ENCODE assay signal across 8 cellular contexts in the genomic region with DNA sequence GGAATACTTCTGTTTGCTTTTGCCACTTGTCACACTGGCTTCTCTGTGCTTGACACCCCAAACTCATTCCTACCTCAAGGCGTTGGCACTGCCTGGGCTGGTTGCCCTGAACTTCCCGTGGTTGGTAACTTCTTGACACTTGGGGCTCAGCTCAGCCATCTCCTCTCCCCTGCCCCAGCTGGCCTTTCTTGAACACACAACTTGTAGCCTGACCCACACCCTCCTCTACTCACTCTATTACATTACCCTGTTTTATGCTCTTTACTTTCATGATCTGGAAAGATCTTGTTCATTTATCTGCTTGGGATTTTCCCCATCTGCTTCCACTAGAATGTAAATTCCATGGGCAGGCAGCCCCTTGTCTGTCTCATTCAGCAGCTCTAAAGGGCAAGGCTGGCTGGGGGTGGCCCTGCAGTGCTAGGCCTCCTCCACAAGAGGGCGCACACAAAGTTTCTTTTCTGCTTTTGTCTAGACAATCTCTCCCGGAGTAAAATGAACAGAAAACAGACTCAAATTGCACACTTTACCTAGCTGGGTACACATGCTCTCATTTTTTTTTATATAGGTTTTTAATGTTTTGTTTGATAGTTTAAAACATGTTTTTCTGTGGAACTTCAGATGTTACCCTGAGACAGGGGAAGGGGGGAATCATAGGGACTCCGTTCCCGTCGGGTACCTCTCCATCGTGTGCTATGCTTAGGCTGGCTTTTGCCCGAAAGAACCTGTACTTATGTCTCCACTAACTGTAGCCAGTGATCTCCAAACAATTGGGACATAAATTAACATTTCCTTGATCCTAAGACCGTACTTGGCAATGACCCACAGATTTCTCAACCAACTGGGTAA. TPM values are rescaled to one million over a fixed set of nuclear protein-coding genes. Genes with fewer than 3 reads are reported as not detected.
A peak's percentile ranks its signal among the peaks of the same experiment; 100 is the strongest.
DNase-seq lines count a peak whose midpoint lies in the region; ATAC-seq and TF ChIP-seq lines count a peak whose summit lies in the region.

No MANE protein-coding gene starts in this region.

- H3K4me3 Mint-ChIP-seq in activated T-cell treated with anti-CD3 and anti-CD28 coated beads, Interleukin-2, amount 50 U/mL, for 24 hours: no peak overlapping the region

- H3K4me1 Mint-ChIP-seq in activated T-cell treated with anti-CD3 and anti-CD28 coated beads, Interleukin-2, amount 50 U/mL, for 24 hours (ENCODE audit: low read depth): no peaks in the 10 kb centered on the region

- intact Hi-C loops in A673 (cut with micrococcal nuclease; ENCODE audit: unreplicated experiment): loop anchor here (5.0 kb wide), 1 partner anchor 180 kb away; no protein-coding TSS in a partner anchor
- intact Hi-C loops in thyroid gland (cut with DNase I): loop anchor here (10.0 kb wide), 1 partner anchor 1058 kb away; no protein-coding TSS in a partner anchor

- H3K36me3 Mint-ChIP-seq in activated T-cell treated with anti-CD3 and anti-CD28 coated beads, Interleukin-2, amount 50 U/mL, for 24 hours (ENCODE audit: low read depth): no peaks in the 10 kb centered on the region

- H3F3A ChIP-seq in OCI-LY1 (ENCODE audit: insufficient read depth, low read length): no peaks in the 10 kb centered on the region

- POLR2A ChIA-PET in A673 (lab: Charles Lee; ENCODE audit: low non-redundant PET): no interaction called here

- TF ChIP-seq CTCF in A673 (conservative IDR thresholded peaks at IDR 0.05; ENCODE audit: low read depth, low read length): peak; percentile 92
- TF ChIP-seq CTCF in OCI-LY1 (IDR thresholded peaks at IDR 0.05; ENCODE audit: low read length): peak; percentile 95
- peak in 2 of 3 donors; percentile 36 to 64 for TF ChIP-seq CTCF in omental fat pad (IDR thresholded peaks at IDR 0.05)
- peak; percentile 79 to 97 (median 90) for TF ChIP-seq CTCF in thyroid gland (IDR thresholded peaks at IDR 0.05)

- no peaks in the 10 kb centered on the region for H3K4me1 ChIP-seq in A673 (ENCODE audit: insufficient read depth, low read length, poor library complexity, severe bottlenecking)
- H3K4me1 ChIP-seq in OCI-LY1 (ENCODE audit: insufficient read depth, low read length, severe bottlenecking): no peaks in the 10 kb centered on the region
- H3K4me1 ChIP-seq in thyroid gland: peaks cover 16 to 18% of the 10 kb centered on the region in 2 donors

- no peaks in the 10 kb centered on the region for H3K9me2 ChIP-seq in OCI-LY1 (ENCODE audit: low read depth, low read length)

- no peak overlapping the region for H3K4me2 ChIP-seq in OCI-LY1 (ENCODE audit: low read length)

- H3K79me2 ChIP-seq in OCI-LY1 (ENCODE audit: insufficient read depth, low read length): no peaks in the 10 kb centered on the region

- no peaks in the 10 kb centered on the region for H3K9me3 Mint-ChIP-seq in activated T-cell treated with anti-CD3 and anti-CD28 coated beads, Interleukin-2, amount 50 U/mL, for 24 hours

- H3K4me3 ChIP-seq in A673 (ENCODE audit: low read depth, low read length, poor library complexity, severe bottlenecking) (no peak overlapping the region), OCI-LY1 (ENCODE audit: low read depth, low read length, poor library complexity, severe bottlenecking) (no peak overlapping the region), thyroid gland (replicated peaks in 1 of 3) (no peak overlapping the region)

- H4K20me1 ChIP-seq in OCI-LY1 (ENCODE audit: insufficient read depth, low read length): no peaks in the 10 kb centered on the region

- ATAC-seq in GM18498 (IDR thresholded peaks at IDR 0.05; ENCODE audit: unreplicated experiment) (peak; percentile 80), HG03442 (IDR thresholded peaks at IDR 0.05; ENCODE audit: unreplicated experiment) (peak; percentile 79), omental fat pad (ENCODE audit: low FRiP score) (peak; percentile 45)

- DNase-seq in A673 (ENCODE audit: low spot score) (peak; percentile 47), fibroblast of peridontal ligament (ENCODE audit: extremely low read depth) (peak; percentile 56), omental fat pad (ENCODE audit: low spot score) (no peak), thyroid gland (peak; percentile 68 to 74)
- peak; percentile 77 for DNase-seq in activated T-cell treated with anti-CD3 and anti-CD28 coated beads, Interleukin-2, amount 50 U/mL, for 24 hours

- no peak overlapping the region for H2AFZ ChIP-seq in OCI-LY1 (ENCODE audit: low read length)

- CTCF ChIA-PET in A673 (lab: Charles Lee): interaction anchor here (0.5 to 1.1 kb wide), 3 partner anchors 143 to 480 kb away, joined by 4 to 7 read pairs (median 5); no protein-coding TSS in a partner anchor

- no peak overlapping the region for H3K27ac ChIP-seq in A673 (ENCODE audit: low read depth, low read length, poor library complexity, severe bottlenecking)
- H3K27ac ChIP-seq in OCI-LY1 (ENCODE audit: low read depth, low read length, poor library complexity, severe bottlenecking): no peak overlapping the region
- H3K27ac ChIP-seq in thyroid gland: peak overlapping the region; percentile 7 to 50 (median 46)

- H3K27ac Mint-ChIP-seq in activated T-cell treated with anti-CD3 and anti-CD28 coated beads, Interleukin-2, amount 50 U/mL, for 24 hours: no peak overlapping the region

- peaks cover 12% of the 10 kb centered on the region for H3K27me3 Mint-ChIP-seq in activated T-cell treated with anti-CD3 and anti-CD28 coated beads, Interleukin-2, amount 50 U/mL, for 24 hours

- WGBS in thyroid gland, 2 donors: 28 to 37% methylated on average over 10 of the region's 10 CpGs

- H3K9ac ChIP-seq in OCI-LY1 (ENCODE audit: low read length): no peak overlapping the region

- TF ChIP-seq POLR2A in thyroid gland (IDR thresholded peaks at IDR 0.05): no peak

- H3K27me3 ChIP-seq in A673 (replicated peaks; ENCODE audit: insufficient read depth, low read depth, low read length, poor library complexity): no peaks in the 10 kb centered on the region
- H3K27me3 ChIP-seq in OCI-LY1 (ENCODE audit: insufficient read depth, low read length): 0 out of 2 replicates have a peak, but pooled peaks cover 3% of the 10 kb centered on the region
- H3K27me3 ChIP-seq in thyroid gland: no peaks in the 10 kb centered on the region

- H3K36me3 ChIP-seq in A673 (ENCODE audit: insufficient read depth, low read length, poor library complexity, severe bottlenecking): no peaks in the 10 kb centered on the region
- no peaks in the 10 kb centered on the region for H3K36me3 ChIP-seq in OCI-LY1 (ENCODE audit: insufficient read depth, low read length)
- H3K36me3 ChIP-seq in thyroid gland: no peaks in the 10 kb centered on the region

- H3K9me3 ChIP-seq in A673 (ENCODE audit: low read depth, low read length, poor library complexity, severe bottlenecking): no peaks in the 10 kb centered on the region
- H3K9me3 ChIP-seq in OCI-LY1 (ENCODE audit: low read length): no peaks in the 10 kb centered on the region
- H3K9me3 ChIP-seq in thyroid gland: no peaks in the 10 kb centered on the region

- no TSS peak for BruUV-seq in A673 (replicated peaks; lab: Mats Ljungman, UMichigan)

RNA-seq across cellular contexts. Expression of a gene that starts 16.4 kb away (rescaled TPM):
- total RNA-seq in A673 (2021): not detected in 2 replicates
- under 1 TPM in 1 of 4 donors, not detected in 3; 0.31 TPM for total RNA-seq in omental fat pad
- not detected for total RNA-seq in thyroid gland

RNA-seq across cellular contexts. Expression of a gene that starts 40.0 kb away (rescaled TPM):
- total RNA-seq in A673 (2021) (9.8 and 10.3 TPM in 2 replicates), omental fat pad (10 to 100 TPM in 2 of 4 donors, 1 to 10 TPM in 2; 8.6 to 12.5 (median 9.7) TPM), thyroid gland (10 to 100 TPM; 19.5 to 26.9 (median 24.7) TPM)

Comparison
In these comparisons a context has a peak if more than half of its experiments do, and no peak if none do; other contexts are left out.
1. H3K27ac ChIP-seq: peak in thyroid gland (3 of 3); none in A673 (single experiment) and OCI-LY1 (single experiment).
2. Peak in every context shown above with its lines, with median percentiles within 50 percentile points of each other: CTCF ChIP-seq and ATAC-seq.